14 cellular contexts compared by ENCODE assay signal in genomic region chr10:76036962-76037361, GRCh38.
DNase-seq lines count a peak whose midpoint lies in the region; ATAC-seq, FAIRE-seq and TF ChIP-seq lines count a peak whose summit lies in the region.
"Had no signal": no experiment of that assay in that cellular context is flagged by ENCODE, and none has a peak within 500 bp of the region (broad histone marks: within the 10 kb centered on the region; RNA-seq: fewer than 3 reads in every experiment).

No MANE protein-coding gene starts in this region.

- H2AFZ ChIP-seq in PC-3 (ENCODE audit: low read length): 0 out of 2 replicates have a peak overlapping the region, but pooled peaks have one; percentile 56

- H3K4me1 ChIP-seq in PC-3 (ENCODE audit: insufficient read depth, low read length) (peaks cover 23% of the 10 kb centered on the region), right lobe of liver (peaks cover 0 to 49% (median 13%) of the 10 kb centered on the region in 4 donors), tibial nerve (peaks cover 0 to 45% (median 24%) of the 10 kb centered on the region in 4 donors), endodermal cell (ENCODE audit: control insufficient read depth, insufficient read depth, low read length) (no peaks in the 10 kb centered on the region)

- TF ChIP-seq CTCF in PC-3 (conservative IDR thresholded peaks at IDR 0.05; ENCODE audit: low read depth, low read length) (no peak), epithelial cell of proximal tubule (conservative IDR thresholded peaks at IDR 0.05; ENCODE audit: low read depth, low read length) (no peak), right lobe of liver (IDR thresholded peaks at IDR 0.05) (no peak), tibial nerve (IDR thresholded peaks at IDR 0.05) (no peak), endodermal cell (conservative IDR thresholded peaks at IDR 0.05) (no peak)

- no peaks in the 10 kb centered on the region for H4K20me1 ChIP-seq in PC-3 (ENCODE audit: low read length)

- H3K9me3 ChIP-seq in PC-3 (ENCODE audit: low read length): peaks cover 18% of the 10 kb centered on the region
- H3K9me3 ChIP-seq in right lobe of liver: peaks cover 0 to 2% (median 0%) of the 10 kb centered on the region in 4 donors
- H3K9me3 ChIP-seq in tibial nerve: peaks cover 0 to 9% (median 0%) of the 10 kb centered on the region in 4 donors
- peaks cover 17% of the 10 kb centered on the region for H3K9me3 ChIP-seq in endodermal cell (ENCODE audit: control insufficient read depth, low read length)

- H3K4me3 ChIP-seq in PC-3 (ENCODE audit: low read length) (no peak overlapping the region), epithelial cell of proximal tubule (ENCODE audit: low read depth, low read length) (no peak overlapping the region), right lobe of liver (no peak overlapping the region), tibial nerve (no peak overlapping the region), endodermal cell (ENCODE audit: low read length) (no peak overlapping the region)

- intact Hi-C loops in PC-3 (cut with micrococcal nuclease): loop anchor here (1.0 to 10.0 kb wide), 13 partner anchors 78 to 1075 kb away; no protein-coding TSS in a partner anchor
- intact Hi-C loops in right lobe of liver (cut with DNase I): loop anchor here in 1 of 2 donors (10.0 kb wide), 1 partner anchor 642 kb away; no protein-coding TSS in a partner anchor
- intact Hi-C loops in left cardiac atrium (cut with DNase I): loop anchor here (2.0 to 10.0 kb wide), 4 partner anchors 266 to 635 kb away; partner anchors contain the start of gene ZNF503 (in 1 of the 2)

- H3K9me3 Mint-ChIP-seq in endodermal cell: peaks cover 21% of the 10 kb centered on the region

- H3K27ac Mint-ChIP-seq in endodermal cell: no peak overlapping the region
- H3K27ac Mint-ChIP-seq: CD8-positive, alpha-beta T cell; HFFc6 had no signal

- H3K27me3 Mint-ChIP-seq in endodermal cell (ENCODE audit: insufficient read depth): no peaks in the 10 kb centered on the region

- no peak for TF ChIP-seq EP300 in tibial nerve (IDR thresholded peaks at IDR 0.05)

- TF ChIP-seq POLR2A in right lobe of liver (IDR thresholded peaks at IDR 0.05) (no peak), tibial nerve (IDR thresholded peaks at IDR 0.05) (no peak)

- no peaks in the 10 kb centered on the region for H3K4me1 Mint-ChIP-seq in endodermal cell

- H3K27ac ChIP-seq in PC-3 (ENCODE audit: low read length) (no peak overlapping the region), right lobe of liver (peak overlapping the region in 2 of 3 donors; percentile 37 to 44), tibial nerve (peak overlapping the region; percentile 26 to 87 (median 44)), endodermal cell (ENCODE audit: low read depth, low read length) (no peak overlapping the region)

- no peaks in the 10 kb centered on the region for H3K36me3 ChIP-seq in PC-3 (ENCODE audit: low read depth, low read length)
- no peaks in the 10 kb centered on the region for H3K36me3 ChIP-seq in right lobe of liver
- peaks cover 0 to 11% (median 0%) of the 10 kb centered on the region in 3 donors for H3K36me3 ChIP-seq in tibial nerve
- no peaks in the 10 kb centered on the region for H3K36me3 ChIP-seq in endodermal cell (ENCODE audit: control insufficient read depth, insufficient read depth, low read length)

- H3K36me3 Mint-ChIP-seq in endodermal cell (ENCODE audit: low read depth): no peaks in the 10 kb centered on the region
- H3K36me3 Mint-ChIP-seq: CD8-positive, alpha-beta T cell had no signal

- ATAC-seq in PC-3 (peak; percentile 40), right lobe of liver (peak; percentile 16 to 25 (median 22)), HG03045 (IDR thresholded peaks at IDR 0.05; ENCODE audit: unreplicated experiment) (no peak), left cardiac atrium (no peak)
- ATAC-seq: CD8-positive, alpha-beta T cell had no signal

- H3F3A ChIP-seq in PC-3 (ENCODE audit: low read length, unreplicated experiment): no peaks in the 10 kb centered on the region

- BruUV-seq in PC-3 (replicated peaks; lab: Mats Ljungman, UMichigan): no TSS peak

- H3K4me2 ChIP-seq in PC-3 (ENCODE audit: low read length): peak overlapping the region; percentile 58; the same call in 1 of the 2 replicates

- POLR2A ChIA-PET in PC-3 (lab: Charles Lee; ENCODE audit: unreplicated experiment): interaction anchor here (0.6 to 0.7 kb wide), 3 partner anchors 26 to 435 kb away, joined by 3 to 5 read pairs (median 4); no protein-coding TSS in a partner anchor

- H3K9ac ChIP-seq in PC-3 (ENCODE audit: low read length) (no peak overlapping the region), endodermal cell (ENCODE audit: extremely low read depth, low read length, poor library complexity, severe bottlenecking) (no peak overlapping the region)

- peaks cover 40% of the 10 kb centered on the region for H3K27me3 ChIP-seq in PC-3 (ENCODE audit: low read length)
- no peaks in the 10 kb centered on the region for H3K27me3 ChIP-seq in right lobe of liver
- H3K27me3 ChIP-seq in tibial nerve: no peaks in the 10 kb centered on the region
- H3K27me3 ChIP-seq in endodermal cell (ENCODE audit: control insufficient read depth, insufficient read depth, low read length, poor library complexity, severe bottlenecking): no peaks in the 10 kb centered on the region

- FAIRE-seq in GM19239 (lab: Jason Lieb, UNC): no peak

- peak; percentile 94 for DNase-seq in PC-3
- peak; percentile 45 for DNase-seq in epithelial cell of proximal tubule (ENCODE audit: low read depth)
- no peak for DNase-seq in right lobe of liver
- no peak for DNase-seq in tibial nerve (ENCODE audit: low spot score in 2 of 2)
- DNase-seq in left cardiac atrium: no peak
- no peak for DNase-seq in endodermal cell
- no peak for DNase-seq in GM19239 (ENCODE audit: insufficient read length, low spot score)
- DNase-seq: GF-D8, NCI-H1930, NCI-H2171, NCI-H446 treated with DMSO at 0.1 percent for 48 hours had no signal

- no peaks in the 10 kb centered on the region for H3K79me2 ChIP-seq in PC-3 (ENCODE audit: low read length)

- CTCF ChIA-PET in PC-3 (lab: Charles Lee): interaction anchor here (0.5 to 1.7 kb wide), 21 partner anchors 9 to 740 kb away, joined by 3 to 26 read pairs (median 3); partner anchors contain the start of gene ZNF503

- H3K9me2 ChIP-seq in PC-3 (replicated peaks; ENCODE audit: low read length): no peaks in the 10 kb centered on the region

- no peak overlapping the region for H3K4me3 Mint-ChIP-seq in endodermal cell
- H3K4me3 Mint-ChIP-seq: CD8-positive, alpha-beta T cell; HFFc6 had no signal

Comparison
In these comparisons a context has a peak if more than half of its experiments do, and no peak if none do; other contexts are left out.
1. ATAC-seq: peak in PC-3 (single experiment) and right lobe of liver (4 of 4); none in HG03045 (single experiment) and left cardiac atrium (0 of 2).
2. DNase-seq: peak in PC-3 (single experiment) and epithelial cell of proximal tubule (single experiment); none in right lobe of liver (0 of 3), tibial nerve (0 of 2), left cardiac atrium (single experiment), endodermal cell (single experiment) and GM19239 (single experiment).
3. H3K27ac ChIP-seq: peak in right lobe of liver (2 of 3) and tibial nerve (4 of 4); none in PC-3 (single experiment) and endodermal cell (single experiment).